29 cellular contexts compared by ENCODE assay signal in the genomic region with DNA sequence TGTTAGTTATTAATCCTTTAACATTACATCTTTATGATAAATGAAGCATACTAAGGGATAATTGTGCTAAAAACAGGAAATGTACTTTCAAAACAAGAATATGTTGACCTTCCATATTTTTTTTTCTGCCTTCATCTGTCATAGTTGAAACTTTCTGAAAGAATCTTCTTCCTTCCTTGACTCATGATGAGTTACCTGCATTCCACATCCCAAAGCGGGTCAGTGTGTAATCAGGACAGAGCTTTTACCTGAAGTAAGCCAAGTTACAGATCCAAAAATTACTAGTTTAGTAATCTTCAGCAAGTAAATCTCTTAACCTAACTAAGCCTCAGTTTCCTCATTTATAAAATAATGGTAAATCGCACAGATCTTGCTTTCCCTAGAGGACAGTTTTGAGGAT.
"Had no signal": no experiment of that assay in that cellular context is flagged by ENCODE, and none has a peak within 500 bp of the region (broad histone marks: within the 10 kb centered on the region; RNA-seq: fewer than 3 reads in every experiment).

No MANE protein-coding gene starts in this region.

- FAIRE-seq: TTC549 had no signal

- H3K27ac Mint-ChIP-seq: activated naive CD4-positive, alpha-beta T cell treated with anti-CD3 and anti-CD28 coated beads for 36 hours; activated naive CD8-positive, alpha-beta T cell treated with anti-CD3 and anti-CD28 coated beads for 36 hours; activated T-helper 1 cell treated with anti-CD3 and anti-CD28 coated beads, Interleukin-12 subunit alpha, Interleukin-12 subunit beta, Interleukin-2, Interleukin-4 antibody, amounts not matched to agents 30 ng/mL and 10 ng/mL and 1 ng/mL, durations not matched to agents 14 hours and 24 hours and 36 hours; nephron; progenitor cell of endocrine pancreas had no signal

- H3K4me3 ChIP-seq: adrenal gland, body of pancreas, coronary artery, dorsolateral prefrontal cortex, heart left ventricle, lower lobe of right lung, mucosa of descending colon, right lobe of liver, tibial nerve had no signal

- H3K36me3 ChIP-seq: adrenal gland, heart left ventricle, lower lobe of right lung, right lobe of liver, tibial nerve, WERI-Rb-1 had no signal

- H3K4me3 Mint-ChIP-seq: activated naive CD4-positive, alpha-beta T cell treated with anti-CD3 and anti-CD28 coated beads for 36 hours; activated naive CD8-positive, alpha-beta T cell treated with anti-CD3 and anti-CD28 coated beads for 36 hours; activated T-helper 1 cell treated with anti-CD3 and anti-CD28 coated beads, Interleukin-12 subunit alpha, Interleukin-12 subunit beta, Interleukin-2, Interleukin-4 antibody, amounts not matched to agents 30 ng/mL and 10 ng/mL and 1 ng/mL, durations not matched to agents 14 hours and 24 hours and 36 hours; immature natural killer cell; nephron had no signal

- DNase-seq: activated CD4-positive, alpha-beta T cell treated with anti-CD3 and anti-CD28 coated beads for 48 hours; activated CD4-positive, alpha-beta T cell treated with anti-CD3 and anti-CD28 coated beads, Interleukin-2, amount 50 U/mL, for 48 hours; activated CD8-positive, alpha-beta memory T cell treated with anti-CD3 and anti-CD28 coated beads for 24 hours; activated effector memory CD4-positive, alpha-beta T cell treated with anti-CD3 and anti-CD28 coated beads, Interleukin-2, amount 50 U/mL, for 16 hours; activated naive CD4-positive, alpha-beta T cell treated with anti-CD3 and anti-CD28 coated beads for 36 hours; activated naive CD8-positive, alpha-beta T cell treated with anti-CD3 and anti-CD28 coated beads for 36 hours; adrenal gland; aorta; body of pancreas; dorsolateral prefrontal cortex; effector memory CD4-positive, alpha-beta T cell; foreskin fibroblast; heart left ventricle; hypothalamus; immature natural killer cell; lower lobe of right lung; mesendoderm; mucosa of descending colon; right lobe of liver; stimulated activated CD4-positive, alpha-beta T cell treated with anti-CD3 and anti-CD28 coated beads, Interleukin-2, amount 100 ng/mL, for 48 hours; stimulated activated naive CD4-positive, alpha-beta T cell treated with Interleukin-2 at 50 U/mL for 16 hours; T-helper 9 cell; WERI-Rb-1 had no signal

- H3K27ac ChIP-seq: adrenal gland, body of pancreas, coronary artery, dorsolateral prefrontal cortex, heart left ventricle, lower lobe of right lung, right lobe of liver, tibial nerve, WERI-Rb-1 had no signal

- H3K27me3 Mint-ChIP-seq: activated naive CD8-positive, alpha-beta T cell treated with anti-CD3 and anti-CD28 coated beads for 36 hours; progenitor cell of endocrine pancreas had no signal

- H3K36me3 Mint-ChIP-seq: activated naive CD8-positive, alpha-beta T cell treated with anti-CD3 and anti-CD28 coated beads for 36 hours; immature natural killer cell had no signal

- H3K27me3 ChIP-seq: adrenal gland, body of pancreas, dorsolateral prefrontal cortex, heart left ventricle, right lobe of liver, tibial nerve had no signal

- ATAC-seq: heart left ventricle had no signal

- H3K9me3 Mint-ChIP-seq: activated naive CD4-positive, alpha-beta T cell treated with anti-CD3 and anti-CD28 coated beads for 36 hours; activated naive CD8-positive, alpha-beta T cell treated with anti-CD3 and anti-CD28 coated beads for 36 hours; activated T-helper 1 cell treated with anti-CD3 and anti-CD28 coated beads, Interleukin-12 subunit alpha, Interleukin-12 subunit beta, Interleukin-2, Interleukin-4 antibody, amounts not matched to agents 30 ng/mL and 10 ng/mL and 1 ng/mL, durations not matched to agents 14 hours and 24 hours and 36 hours; immature natural killer cell had no signal

- H3K4me1 ChIP-seq: body of pancreas, right lobe of liver, tibial nerve had no signal
